ENCODE assay signal across 8 cellular contexts in the genomic region with DNA sequence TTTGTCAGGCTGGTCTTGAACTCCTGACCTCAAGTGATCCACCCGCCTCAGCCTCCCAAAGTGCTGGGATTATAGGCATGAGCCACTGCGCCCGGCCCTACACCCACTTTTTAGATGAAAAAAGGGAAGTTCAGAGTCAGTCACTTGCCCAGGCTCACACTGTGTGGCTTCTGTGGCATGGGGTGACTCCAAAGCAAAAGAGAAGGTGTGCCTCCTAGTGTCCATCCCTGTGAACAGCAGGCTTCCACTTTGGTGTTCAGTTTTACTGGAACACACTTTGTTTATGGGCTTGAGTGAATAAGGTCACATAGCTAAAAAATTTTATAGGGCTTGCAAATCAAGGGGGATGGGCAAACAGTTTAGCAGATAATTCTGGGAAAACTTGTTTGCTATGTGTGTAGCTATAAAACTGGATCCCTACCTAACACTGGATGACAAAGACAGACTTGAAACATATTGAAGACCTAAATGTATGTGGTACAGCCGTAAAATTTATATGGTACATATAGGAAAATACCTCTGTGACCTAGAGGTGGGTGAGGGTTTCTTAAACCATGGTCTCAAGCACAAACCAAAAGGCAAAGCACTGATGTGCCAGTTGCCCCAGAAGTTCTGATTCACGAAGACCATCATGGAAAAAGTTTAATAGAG. TPM values are rescaled to one million over a fixed set of nuclear protein-coding genes. Genes with fewer than 3 reads are reported as not detected.
DNase-seq lines count a peak whose midpoint lies in the region; ATAC-seq and TF ChIP-seq lines count a peak whose summit lies in the region.

No MANE protein-coding gene starts in this region.

- H3K4me2 ChIP-seq in GM23338: no peak overlapping the region

- peak; percentile 91 to 96 for TF ChIP-seq CTCF in GM23338 (conservative IDR thresholded peaks at IDR 0.05; ENCODE audit: low read depth in 2 of 2)
- TF ChIP-seq CTCF in WERI-Rb-1 (IDR thresholded peaks at IDR 0.05; ENCODE audit: low read depth, low read length): peak; percentile 92
- TF ChIP-seq CTCF in breast epithelium (IDR thresholded peaks at IDR 0.05): peak; percentile 77 to 86 (median 80)
- peak; percentile 69 to 82 for TF ChIP-seq CTCF in left lung (IDR thresholded peaks at IDR 0.05)

- no peaks in the 10 kb centered on the region for H3F3A ChIP-seq in GM23338 (replicated peaks; ENCODE audit: low read depth)

- H3K4me1 ChIP-seq in GM23338 (ENCODE audit: insufficient read depth) (no peaks in the 10 kb centered on the region), breast epithelium (no peaks in the 10 kb centered on the region), left lung (no peaks in the 10 kb centered on the region)

- H3K27ac Mint-ChIP-seq in GM23338: no peak overlapping the region

- H3K9me3 Mint-ChIP-seq in GM23338: peaks cover 14% of the 10 kb centered on the region

- H3K79me2 ChIP-seq in GM23338 (replicated peaks; ENCODE audit: insufficient read depth): no peaks in the 10 kb centered on the region

- no peaks in the 10 kb centered on the region for H3K36me3 ChIP-seq in GM23338 (ENCODE audit: insufficient read depth)
- no peaks in the 10 kb centered on the region for H3K36me3 ChIP-seq in WERI-Rb-1
- H3K36me3 ChIP-seq in breast epithelium: no peaks in the 10 kb centered on the region
- peaks cover 0 to 14% of the 10 kb centered on the region in 2 donors for H3K36me3 ChIP-seq in left lung

- intact Hi-C loops in breast epithelium (cut with DNase I; ENCODE audit: low total_unique reads) (loop anchor here (5.0 kb wide), 1 partner anchor 156 kb away; no protein-coding TSS in a partner anchor), left lung (cut with DNase I) (loop anchor here in 1 of 2 donors (5.0 kb wide), 1 partner anchor 151 kb away; no protein-coding TSS in a partner anchor)

- no peaks in the 10 kb centered on the region for H3K27me3 ChIP-seq in GM23338 (ENCODE audit: insufficient read depth)
- H3K27me3 ChIP-seq in WERI-Rb-1 (ENCODE audit: insufficient read depth, low read depth, severe bottlenecking): no peaks in the 10 kb centered on the region
- no peaks in the 10 kb centered on the region for H3K27me3 ChIP-seq in breast epithelium
- H3K27me3 ChIP-seq in left lung: no peaks in the 10 kb centered on the region

- H3K4me1 Mint-ChIP-seq in GM23338: peaks cover 4% of the 10 kb centered on the region; the same call in 2 of the 3 replicates

- no peak overlapping the region for H3K4me3 Mint-ChIP-seq in GM23338

- peak; percentile 86 for ATAC-seq in GM23338
- ATAC-seq in left lung: peak; percentile 94
- ATAC-seq in GM21528 (IDR thresholded peaks at IDR 0.05; ENCODE audit: low FRiP score, unreplicated experiment): no peak

- peaks cover 16% of the 10 kb centered on the region for H3K36me3 Mint-ChIP-seq in GM23338 (ENCODE audit: low read depth)

- no peaks in the 10 kb centered on the region for H3K9me3 ChIP-seq in WERI-Rb-1 (ENCODE audit: severe bottlenecking)
- H3K9me3 ChIP-seq in breast epithelium: peaks cover 0 to 4% of the 10 kb centered on the region in 2 donors
- H3K9me3 ChIP-seq in left lung: no peaks in the 10 kb centered on the region

- peaks cover 10% of the 10 kb centered on the region for H3K27me3 Mint-ChIP-seq in GM23338 (ENCODE audit: insufficient read depth, low read depth, poor library complexity)

- H4K20me1 ChIP-seq in GM23338 (replicated peaks; ENCODE audit: insufficient read depth): no peaks in the 10 kb centered on the region; the same call in 1 of the 2 replicates

- no peak overlapping the region for H2AFZ ChIP-seq in GM23338

- H3K27ac ChIP-seq in GM23338 (ENCODE audit: low read depth) (no peak overlapping the region), WERI-Rb-1 (no peak overlapping the region), breast epithelium (no peak overlapping the region), left lung (no peak overlapping the region)

- H3K9me2 ChIP-seq in GM23338 (ENCODE audit: insufficient read depth): no peaks in the 10 kb centered on the region

- peak; percentile 72 for DNase-seq in GDM1 (lab: John Stamatoyannopoulos, UW)
- peak; percentile 80 for DNase-seq in GM23338 (ENCODE audit: low spot score)
- DNase-seq in NCI-H1092 (lab: John Stamatoyannopoulos, UW): peak; percentile 17
- peak; percentile 56 for DNase-seq in WERI-Rb-1
- DNase-seq in breast epithelium (ENCODE audit: low spot score in 2 of 2): peak in 1 of 2 donors; percentile 41
- peak in 1 of 2 donors; percentile 68 for DNase-seq in left lung
- DNase-seq in stimulated activated CD8-positive, alpha-beta memory T cell treated with anti-CD3 and anti-CD28 coated beads, Interleukin-12 subunit alpha, Interleukin-12 subunit beta, amount 100 ng/mL, for 1 hour (ENCODE audit: low read depth): peak; percentile 52

- TF ChIP-seq POLR2A in breast epithelium (IDR thresholded peaks at IDR 0.05): no peak

- H3K4me3 ChIP-seq in GM23338 (no peak overlapping the region), WERI-Rb-1 (ENCODE audit: low read depth, low read length) (no peak overlapping the region), breast epithelium (no peak overlapping the region), left lung (no peak overlapping the region)

TF ChIP-seq in GM23338, 12 proteins besides CTCF, POLR2A, EP300 and RAD21:
- no peak for TF ChIP-seq EZH2 (IDR thresholded peaks at IDR 0.05; ENCODE audit: low read depth, unreplicated experiment)
- TF ChIP-seq, protein P1, sequence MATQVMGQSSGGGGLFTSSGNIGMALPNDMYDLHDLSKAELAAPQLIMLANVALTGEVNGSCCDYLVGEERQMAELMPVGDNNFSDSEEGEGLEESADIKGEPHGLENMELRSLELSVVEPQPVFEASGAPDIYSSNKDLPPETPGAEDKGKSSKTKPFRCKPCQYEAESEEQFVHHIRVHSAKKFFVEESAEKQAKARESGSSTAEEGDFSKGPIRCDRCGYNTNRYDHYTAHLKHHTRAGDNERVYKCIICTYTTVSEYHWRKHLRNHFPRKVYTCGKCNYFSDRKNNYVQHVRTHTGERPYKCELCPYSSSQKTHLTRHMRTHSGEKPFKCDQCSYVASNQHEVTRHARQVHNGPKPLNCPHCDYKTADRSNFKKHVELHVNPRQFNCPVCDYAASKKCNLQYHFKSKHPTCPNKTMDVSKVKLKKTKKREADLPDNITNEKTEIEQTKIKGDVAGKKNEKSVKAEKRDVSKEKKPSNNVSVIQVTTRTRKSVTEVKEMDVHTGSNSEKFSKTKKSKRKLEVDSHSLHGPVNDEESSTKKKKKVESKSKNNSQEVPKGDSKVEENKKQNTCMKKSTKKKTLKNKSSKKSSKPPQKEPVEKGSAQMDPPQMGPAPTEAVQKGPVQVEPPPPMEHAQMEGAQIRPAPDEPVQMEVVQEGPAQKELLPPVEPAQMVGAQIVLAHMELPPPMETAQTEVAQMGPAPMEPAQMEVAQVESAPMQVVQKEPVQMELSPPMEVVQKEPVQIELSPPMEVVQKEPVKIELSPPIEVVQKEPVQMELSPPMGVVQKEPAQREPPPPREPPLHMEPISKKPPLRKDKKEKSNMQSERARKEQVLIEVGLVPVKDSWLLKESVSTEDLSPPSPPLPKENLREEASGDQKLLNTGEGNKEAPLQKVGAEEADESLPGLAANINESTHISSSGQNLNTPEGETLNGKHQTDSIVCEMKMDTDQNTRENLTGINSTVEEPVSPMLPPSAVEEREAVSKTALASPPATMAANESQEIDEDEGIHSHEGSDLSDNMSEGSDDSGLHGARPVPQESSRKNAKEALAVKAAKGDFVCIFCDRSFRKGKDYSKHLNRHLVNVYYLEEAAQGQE (IDR thresholded peaks at IDR 0.05; ENCODE audit: unreplicated experiment): no peak
- TF ChIP-seq JUNB (IDR thresholded peaks at IDR 0.05; ENCODE audit: unreplicated experiment): no peak

RNA-seq across cellular contexts. Expression of a gene that starts 54.9 kb away (rescaled TPM):
- total RNA-seq in GM23338 (2014; rRNA removed; shearing (Covaris generic)): 3.4 and 8.8 TPM in 2 replicates
- 3.3 and 3.9 TPM in 2 replicates for polyA plus RNA-seq in GM23338 (2016; fragmentation: Nextera tagmentation; extraction: Ambion mirVana)
- total RNA-seq in breast epithelium (10 to 100 TPM in 2 of 3 donors, 1 to 10 TPM in 1; 6.7 to 13.3 (median 12.1) TPM), left lung (1 to 10 TPM; 2.9 to 5.4 TPM)
